Comparison of ENCODE assay signal across 28 cellular contexts in genomic region chr14:90159688-90160087, GRCh38.
"Had no signal": no experiment of that assay in that cellular context is flagged by ENCODE, and none has a peak within 500 bp of the region (broad histone marks: within the 10 kb centered on the region; RNA-seq: fewer than 3 reads in every experiment).

No MANE protein-coding gene starts in this region.

- H3K4me3 ChIP-seq: esophagus muscularis mucosa, gastrocnemius medialis, heart left ventricle had no signal

- H3K27me3 ChIP-seq: brain microvascular endothelial cell, esophagus muscularis mucosa, gastrocnemius medialis had no signal

- H3K36me3 ChIP-seq: brain microvascular endothelial cell, esophagus muscularis mucosa, gastrocnemius medialis, heart left ventricle, WERI-Rb-1 had no signal

- H3K9me3 ChIP-seq: esophagus muscularis mucosa, gastrocnemius medialis, heart left ventricle had no signal

- H3K4me1 ChIP-seq: esophagus muscularis mucosa, foreskin keratinocyte, gastrocnemius medialis had no signal

- DNase-seq: activated B cell treated with CpG ODN at 0.5 μM for 24 hours; activated CD4-positive, alpha-beta T cell treated with anti-CD3 and anti-CD28 coated beads for 48 hours; activated CD4-positive, alpha-beta T cell treated with anti-CD3 and anti-CD28 coated beads, Interleukin-2, amount 50 U/mL, for 1 hour; activated CD4-positive, alpha-beta T cell treated with anti-CD3 and anti-CD28 coated beads, Interleukin-2, amount 50 U/mL, for 48 hours; activated CD8-positive, alpha-beta memory T cell treated with anti-CD3 and anti-CD28 coated beads for 24 hours; activated CD8-positive, alpha-beta T cell treated with anti-CD3 and anti-CD28 coated beads for 36 hours; activated effector memory CD4-positive, alpha-beta T cell treated with Interleukin-2 at 50 U/mL for 16 hours; activated gamma-delta T cell treated with Interleukin-2 at 50 U/mL for 16 hours; activated naive CD4-positive, alpha-beta T cell treated with anti-CD3 and anti-CD28 coated beads, Interleukin-2, amount 50 U/mL, for 16 hours; activated naive CD4-positive, alpha-beta T cell treated with Interleukin-2 at 50 U/mL for 16 hours; activated T-cell treated with anti-CD3 and anti-CD28 coated beads, Interleukin-2, amount 50 U/mL, for 4 hours; amniotic stem cell; anterior cingulate cortex; brain microvascular endothelial cell; caudate nucleus; cortex of kidney; effector CD4-positive, alpha-beta T cell; effector memory CD8-positive, alpha-beta T cell; erythroblast; foreskin keratinocyte; gastrocnemius medialis; glutamatergic neuron; T1000; WERI-Rb-1 had no signal

- H3K27ac ChIP-seq: brain microvascular endothelial cell, esophagus muscularis mucosa, foreskin keratinocyte, gastrocnemius medialis, WERI-Rb-1 had no signal

- ATAC-seq: activated CD4-positive, CD25-positive, alpha-beta regulatory T cell treated with anti-CD3 and anti-CD28 coated beads, Interleukin-2, amount 50 U/mL, for 24 hours; activated CD8-positive, alpha-beta T cell treated with anti-CD3 and anti-CD28 coated beads for 36 hours; activated T-cell treated with anti-CD3 and anti-CD28 coated beads, Interleukin-2, amount 50 U/mL, for 4 hours; activated T-helper 17 cell treated with anti-CD3 and anti-CD28 coated beads, Interleukin-2, amount 50 U/mL, for 72 hours; effector memory CD8-positive, alpha-beta T cell; foreskin keratinocyte; gastrocnemius medialis had no signal
